ENCODE assay signal across 8 cellular contexts in the genomic region with DNA sequence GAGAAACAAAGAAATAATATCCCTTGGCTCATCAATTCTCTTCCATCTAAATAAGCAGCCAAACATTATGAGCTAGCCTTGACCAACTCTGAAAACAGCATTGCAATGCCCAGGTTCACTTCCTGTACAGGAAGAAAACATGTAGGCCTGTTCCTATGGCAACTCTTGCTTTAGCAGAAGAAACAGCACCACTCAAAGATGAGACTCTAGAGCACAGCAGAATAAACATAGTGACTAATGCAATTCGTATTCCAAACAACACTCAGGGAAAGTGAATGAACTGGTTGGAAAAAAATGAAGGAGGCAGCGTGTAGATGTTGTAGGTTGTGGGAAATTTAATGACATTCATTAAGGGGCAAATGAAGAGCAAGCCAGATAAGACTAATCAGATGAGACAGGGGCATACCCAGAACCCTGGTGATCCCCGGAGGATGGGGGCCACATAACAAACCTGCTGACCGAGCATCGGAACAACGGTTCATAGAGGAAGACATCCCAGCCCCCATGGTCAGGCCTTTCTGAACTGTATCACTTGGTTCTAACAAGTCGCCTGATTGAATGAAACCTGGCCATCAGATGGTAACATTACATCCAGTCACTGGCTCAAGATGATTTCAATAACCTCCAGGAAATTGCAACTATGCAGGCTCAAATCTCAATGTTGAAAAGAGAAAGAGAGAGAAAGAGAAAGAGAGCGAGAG. TPM values are rescaled to one million over a fixed set of nuclear protein-coding genes. Genes with fewer than 3 reads are reported as not detected.
A peak's percentile ranks its signal among the peaks of the same experiment; 100 is the strongest.
DNase-seq lines count a peak whose midpoint lies in the region; ATAC-seq and TF ChIP-seq lines count a peak whose summit lies in the region.

No MANE protein-coding gene starts in this region.

- peak overlapping the region; percentile 94 to 98 (median 96) for H3K27ac Mint-ChIP-seq in CD4-positive, CD25-positive, alpha-beta regulatory T cell
- H3K27ac Mint-ChIP-seq in naive B cell: peak overlapping the region; percentile 95 to 100 (median 98)

- no peaks in the 10 kb centered on the region for H3K9me3 Mint-ChIP-seq in CD4-positive, CD25-positive, alpha-beta regulatory T cell
- H3K9me3 Mint-ChIP-seq in naive B cell: no peaks in the 10 kb centered on the region

- TF ChIP-seq CTCF in RWPE1 (conservative IDR thresholded peaks at IDR 0.05; ENCODE audit: low read depth) (no peak), testis (IDR thresholded peaks at IDR 0.05) (no peak)

- H3K27ac ChIP-seq in CD4-positive, CD25-positive, alpha-beta regulatory T cell (ENCODE audit: insufficient read depth, low read length, poor library complexity, severe bottlenecking): peak overlapping the region; percentile 99
- H3K27ac ChIP-seq in RWPE1 (peak overlapping the region; percentile 61; the same call in 1 of the 2 replicates), testis (peak overlapping the region in 1 of 2 donors; percentile 38)

- TF ChIP-seq POLR2A in testis (IDR thresholded peaks at IDR 0.05): no peak

- intact Hi-C loops in testis (cut with DNase I; ENCODE audit: low total_unique reads): no loop called here

- peaks cover 62% of the 10 kb centered on the region for H3K36me3 Mint-ChIP-seq in CD4-positive, CD25-positive, alpha-beta regulatory T cell
- H3K36me3 Mint-ChIP-seq in naive B cell: peaks cover 37 to 40% of the 10 kb centered on the region in 2 donors

- H3K27me3 Mint-ChIP-seq in CD4-positive, CD25-positive, alpha-beta regulatory T cell: no peaks in the 10 kb centered on the region
- H3K27me3 Mint-ChIP-seq in naive B cell: no peaks in the 10 kb centered on the region

- H3K4me3 Mint-ChIP-seq in CD4-positive, CD25-positive, alpha-beta regulatory T cell: peak overlapping the region; percentile 89 to 96 (median 90)
- H3K4me3 Mint-ChIP-seq in naive B cell: peak overlapping the region; percentile 63 to 95 (median 80)

- ATAC-seq in CD4-positive, CD25-positive, alpha-beta regulatory T cell (ENCODE audit: low read depth in 2 of 2): peak; percentile 67 to 69
- peak; percentile 62 for ATAC-seq in GM18909 (IDR thresholded peaks at IDR 0.05; ENCODE audit: poor library complexity, unreplicated experiment)
- ATAC-seq in HG03139 (IDR thresholded peaks at IDR 0.05; ENCODE audit: unreplicated experiment): peak; percentile 51
- ATAC-seq in naive B cell (ENCODE audit: low read depth in 2 of 2): peak; percentile 70 to 71

- H3K9me3 ChIP-seq in CD4-positive, CD25-positive, alpha-beta regulatory T cell (ENCODE audit: control insufficient read depth in 2 of 2, low read length in 2 of 2): no peaks in the 10 kb centered on the region
- no peaks in the 10 kb centered on the region for H3K9me3 ChIP-seq in testis

- peak; percentile 45 to 86 (median 82) for DNase-seq in CD4-positive, CD25-positive, alpha-beta regulatory T cell
- peak; percentile 64 for DNase-seq in RWPE1 (ENCODE audit: low spot score)
- DNase-seq in effector CD4-positive, alpha-beta T cell: peak; percentile 54
- peak; percentile 71 for DNase-seq in naive B cell
- DNase-seq in testis: no peak
- DNase-seq in HK-2 (ENCODE audit: unreplicated experiment): no peak

- POLR2A ChIA-PET in RWPE1 (lab: Yijun Ruan, JAX; ENCODE audit: low non-redundant PET): no interaction called here

- peaks cover 60% of the 10 kb centered on the region for H3K36me3 ChIP-seq in CD4-positive, CD25-positive, alpha-beta regulatory T cell (ENCODE audit: control insufficient read depth, insufficient read depth, low read length)
- no peaks in the 10 kb centered on the region for H3K36me3 ChIP-seq in testis (ENCODE audit: low read depth, missing control alignments)

- CTCF ChIA-PET in RWPE1 (lab: Yijun Ruan, JAX): no interaction called here

- 71 to 72% methylated on average over 8 of the region's 8 CpGs for WGBS in testis, 2 donors

- H3K4me3 ChIP-seq in CD4-positive, CD25-positive, alpha-beta regulatory T cell (ENCODE audit: low read depth, low read length): peak overlapping the region; percentile 100
- no peak overlapping the region for H3K4me3 ChIP-seq in testis

- H3K4me1 Mint-ChIP-seq in CD4-positive, CD25-positive, alpha-beta regulatory T cell: peaks cover 37 to 90% (median 68%) of the 10 kb centered on the region in 4 donors
- peaks cover 73 to 90% (median 78%) of the 10 kb centered on the region in 3 donors for H3K4me1 Mint-ChIP-seq in naive B cell

- peaks cover 100% of the 10 kb centered on the region for H3K4me1 ChIP-seq in CD4-positive, CD25-positive, alpha-beta regulatory T cell (ENCODE audit: control insufficient read depth, insufficient read depth, low read length, poor library complexity, severe bottlenecking)
- peaks cover 15% of the 10 kb centered on the region for H3K4me1 ChIP-seq in testis

- no peaks in the 10 kb centered on the region for H3K27me3 ChIP-seq in CD4-positive, CD25-positive, alpha-beta regulatory T cell (ENCODE audit: control insufficient read depth, insufficient read depth, low read length)
- H3K27me3 ChIP-seq in testis: no peaks in the 10 kb centered on the region

RNA-seq across cellular contexts. Expression of gene ARHGDIB, which starts 9.0 kb away (rescaled TPM):
- total RNA-seq in CD4-positive, CD25-positive, alpha-beta regulatory T cell: 1,263 TPM
- polyA plus RNA-seq in CD4-positive, CD25-positive, alpha-beta regulatory T cell: 1,000 to 10,000 TPM; 3,550 to 4,641 (median 3,982) TPM
- polyA plus RNA-seq in naive B cell (ENCODE audit: low read depth in 6 of 6) (1,000 to 10,000 TPM; 2,706 to 4,844 (median 2,864) TPM), testis (ENCODE audit: insufficient read depth, low read depth, low replicate concordance) (66.3 TPM)
- total RNA-seq in testis: 10 to 100 TPM; 20.2 to 28.4 TPM

RNA-seq across cellular contexts. Expression of gene ERP27, which starts 14.1 kb away (rescaled TPM):
- total RNA-seq in CD4-positive, CD25-positive, alpha-beta regulatory T cell: 25.4 TPM
- 1 to 10 TPM; 5.3 to 8.0 (median 6.2) TPM for polyA plus RNA-seq in CD4-positive, CD25-positive, alpha-beta regulatory T cell
- polyA plus RNA-seq in naive B cell (ENCODE audit: low read depth in 6 of 6) (1 to 10 TPM; 2.4 to 4.8 (median 2.7) TPM), testis (ENCODE audit: insufficient read depth, low read depth, low replicate concordance) (0.34 TPM)
- total RNA-seq in testis: under 1 TPM; 0.12 to 0.39 TPM

RNA-seq across cellular contexts. Expression of gene PDE6H, which starts 20.4 kb away (rescaled TPM):
- not detected for total RNA-seq in CD4-positive, CD25-positive, alpha-beta regulatory T cell
- not detected for polyA plus RNA-seq in CD4-positive, CD25-positive, alpha-beta regulatory T cell
- polyA plus RNA-seq in naive B cell (ENCODE audit: low read depth in 6 of 6) (not detected), testis (ENCODE audit: insufficient read depth, low read depth, low replicate concordance) (not detected)
- not detected for total RNA-seq in testis

Comparison
In these comparisons a context has a peak if more than half of its experiments do, and no peak if none do; other contexts are left out.
1. DNase-seq: peak in CD4-positive, CD25-positive, alpha-beta regulatory T cell (3 of 3), RWPE1 (single experiment), effector CD4-positive, alpha-beta T cell (single experiment) and naive B cell (single experiment); none in testis (single experiment) and HK-2 (single experiment).
2. RNA of gene ARHGDIB, which starts 9.0 kb away (polyA plus RNA-seq): 3,550 to 4,641 TPM in CD4-positive, CD25-positive, alpha-beta regulatory T cell and 2,706 to 4,844 TPM in naive B cell; 66.3 TPM in testis (single experiment); every median in the first group is over 10 times any median in the second.
3. Peak in every context shown above with its lines, with median percentiles within 50 percentile points of each other: ATAC-seq.